ENCODE assay signal across 19 cellular contexts in the genomic region with DNA sequence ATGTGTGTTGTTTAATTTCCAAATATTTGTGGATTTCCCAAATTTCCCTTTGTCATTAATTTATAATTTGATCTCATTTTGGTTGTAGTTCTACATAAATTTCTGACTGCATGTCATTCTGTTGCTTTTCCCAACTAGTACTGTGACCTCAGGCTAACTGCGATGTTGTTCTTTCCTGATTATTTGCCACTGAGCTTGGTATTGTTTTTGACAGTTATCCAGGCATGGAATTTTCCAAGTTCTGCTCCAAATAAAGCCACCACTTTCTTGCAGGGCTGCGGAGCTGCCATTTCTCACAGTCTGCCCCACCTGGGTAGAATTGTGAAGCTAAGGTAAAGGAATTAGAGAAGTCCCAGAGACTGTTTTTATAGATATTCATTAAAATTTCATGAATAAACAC.
"Had no signal": no experiment of that assay in that cellular context is flagged by ENCODE, and none has a peak within 500 bp of the region (broad histone marks: within the 10 kb centered on the region; RNA-seq: fewer than 3 reads in every experiment).

No MANE protein-coding gene starts in this region.

- H3K27me3 ChIP-seq: colonic mucosa, right atrium auricular region, thyroid gland, upper lobe of left lung had no signal

- H3K4me3 ChIP-seq: colonic mucosa, dorsolateral prefrontal cortex, heart left ventricle, right atrium auricular region, thyroid gland, upper lobe of left lung, uterus had no signal

- H3K4me1 ChIP-seq: colonic mucosa, heart left ventricle, right atrium auricular region, thyroid gland, upper lobe of left lung, uterus had no signal

- DNase-seq: colonic mucosa; dorsolateral prefrontal cortex; effector CD8-positive, alpha-beta T cell; heart left ventricle; hippocampal formation; kidney glomerular epithelial cell; mesendoderm; naive B cell; occipital lobe; posterior cingulate gyrus; small intestine; stimulated activated CD4-positive, alpha-beta T cell treated with anti-CD3 and anti-CD28 coated beads, Interleukin-2, amount 100 ng/mL, for 48 hours; stimulated activated naive CD4-positive, alpha-beta T cell treated with Interleukin-2 at 50 U/mL for 16 hours; thyroid gland; upper lobe of left lung; uterus had no signal

- H3K27ac ChIP-seq: colonic mucosa, dorsolateral prefrontal cortex, heart left ventricle, right atrium auricular region, thyroid gland, upper lobe of left lung, uterus had no signal

- H3K9me3 ChIP-seq: colonic mucosa, heart left ventricle, right atrium auricular region, thyroid gland, upper lobe of left lung, uterus had no signal

- H3K36me3 ChIP-seq: colonic mucosa, heart left ventricle, right atrium auricular region, thyroid gland, upper lobe of left lung, uterus had no signal

- ATAC-seq: esophagus mucosa, heart left ventricle had no signal

- FAIRE-seq: frontal cortex, small intestine had no signal
